1 cellular context compared by ENCODE assay signal in genomic region chr3:194375473-194375872, GRCh38.
TF ChIP-seq lines count a peak whose summit lies in the region.

No MANE protein-coding gene starts in this region.

TF ChIP-seq in IMR-90, 13 proteins besides CTCF, POLR2A, EP300 and RAD21:
- TF ChIP-seq NFE2L2 (IDR thresholded peaks at IDR 0.05; ENCODE audit: low read depth, low read length) (no peak), FOS (IDR thresholded peaks at IDR 0.05; ENCODE audit: low read depth, low read length) (no peak), SMC3 (IDR thresholded peaks at IDR 0.05; ENCODE audit: low read depth, low read length) (no peak), MAZ (IDR thresholded peaks at IDR 0.05; ENCODE audit: borderline replicate concordance, low read depth, low read length) (no peak), BHLHE40 (IDR thresholded peaks at IDR 0.05; ENCODE audit: low read depth, low read length) (no peak), RCOR1 (IDR thresholded peaks at IDR 0.05; ENCODE audit: insufficient replicate concordance, low read length) (no peak), ELK1 (IDR thresholded peaks at IDR 0.05; ENCODE audit: borderline replicate concordance, low read depth, low read length) (no peak), CHD1 (IDR thresholded peaks at IDR 0.05; ENCODE audit: low read depth, low read length) (no peak), MAFK (IDR thresholded peaks at IDR 0.05; ENCODE audit: low read depth, low read length) (no peak), MXI1 (IDR thresholded peaks at IDR 0.05; ENCODE audit: borderline replicate concordance, low read depth, low read length) (no peak), CEBPB (IDR thresholded peaks at IDR 0.05; ENCODE audit: low read depth, low read length) (no peak), RFX5 (IDR thresholded peaks at IDR 0.05; ENCODE audit: low read depth, low read length) (no peak), USF2 (IDR thresholded peaks at IDR 0.05; ENCODE audit: low read depth, low read length) (no peak)
